In the genomic region with DNA sequence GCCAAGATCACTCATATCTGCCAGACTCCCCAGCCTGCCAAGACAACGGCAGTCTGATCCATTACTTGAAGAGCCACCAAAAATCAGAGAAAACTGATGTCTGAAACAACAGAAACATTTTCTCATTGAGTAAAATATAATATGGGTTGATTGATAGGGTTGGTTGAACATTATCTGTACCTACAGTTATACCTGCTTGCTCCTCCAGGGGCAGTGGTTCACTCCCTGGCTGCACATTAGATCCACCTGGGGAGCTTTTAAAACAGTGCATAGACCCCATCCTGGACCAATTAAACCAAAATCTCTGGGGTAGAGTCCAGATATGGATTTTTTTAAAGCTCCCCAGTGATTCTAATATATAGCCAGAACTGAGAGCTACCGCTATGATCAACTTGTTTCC, we compare ENCODE assay signal across 10 cellular contexts. TPM values are rescaled to one million over a fixed set of nuclear protein-coding genes. Genes with fewer than 3 reads are reported as not detected.
A peak's percentile ranks its signal among the peaks of the same experiment; 100 is the strongest.
DNase-seq lines count a peak whose midpoint lies in the region; ATAC-seq, FAIRE-seq and TF ChIP-seq lines count a peak whose summit lies in the region.
"Had no signal": no experiment of that assay in that cellular context is flagged by ENCODE, and none has a peak within 500 bp of the region (broad histone marks: within the 10 kb centered on the region; RNA-seq: fewer than 3 reads in every experiment).

No MANE protein-coding gene starts in this region.

- FAIRE-seq in HepG2 (lab: Jason Lieb, UNC) = no peak

- no peak overlapping the region for H3K4me2 ChIP-seq in HepG2 (ENCODE audit: low read depth, low read length)
- H3K4me2 ChIP-seq in GM23248 (ENCODE audit: unreplicated experiment) = no peak overlapping the region

- no peak overlapping the region for H3K9ac ChIP-seq in HepG2 (ENCODE audit: insufficient read depth, low read depth, low read length)
- no peak overlapping the region for H3K9ac ChIP-seq in GM23248

- H3K79me2 ChIP-seq in HepG2 (ENCODE audit: insufficient read depth, low read length) (no peaks in the 10 kb centered on the region), GM23248 (ENCODE audit: insufficient read depth) (no peaks in the 10 kb centered on the region)

- H3F3A ChIP-seq in GM23248 (ENCODE audit: insufficient read depth) = peaks cover under 1% of the 10 kb centered on the region; the same call in 1 of the 2 replicates

- no peaks in the 10 kb centered on the region for H3K27me3 ChIP-seq in HepG2 (ENCODE audit: control insufficient read depth in 1 of 2, insufficient read depth in 2 of 2, low read length in 2 of 2)
- no peaks in the 10 kb centered on the region for H3K27me3 ChIP-seq in right lobe of liver
- no peaks in the 10 kb centered on the region for H3K27me3 ChIP-seq in GM23248 (replicated peaks; ENCODE audit: insufficient read depth)

- in situ Hi-C loops in HepG2 (cut with HindIII; ENCODE audit: extremely low pct_ligation_motif_present, low pct_unique_long_range_greater_than_20kb) = no loop called here
- in situ Hi-C loops in GM23248 (cut with MboI) = no loop called here

- POLR2A ChIA-PET in HepG2 (lab: Yijun Ruan, JAX) = no interaction called here

- 27% methylated on average over 2 of the region's 2 CpGs for WGBS in HepG2 (ENCODE audit: low lambda C conversion rate)
- WGBS in right lobe of liver (ENCODE audit: insufficient coverage, low coverage, low lambda C conversion rate, missing lambda C conversion rate) = 84% methylated on average over 2 of the region's 2 CpGs
- WGBS in GM23248 (ENCODE audit: low coverage in 1 of 2, low lambda C conversion rate in 2 of 2, missing lambda C conversion rate in 2 of 2), 2 experiments = 53 to 56% methylated on average over 2 of the region's 2 CpGs

- CTCF ChIA-PET in HepG2 (lab: Yijun Ruan, JAX; ENCODE audit: low intra/inter-chr PET ratio, low total read pairs) = no interaction called here

- H3K27ac ChIP-seq in HepG2 (ENCODE audit: extremely low read length, insufficient read depth, low read length) (no peak overlapping the region), right lobe of liver (no peak overlapping the region), GM23248 (no peak overlapping the region)

- no peak for TF ChIP-seq EP300 in HepG2 (IDR thresholded peaks at IDR 0.05; ENCODE audit: low read depth in 2 of 2, low read length in 2 of 2)
- no peak for TF ChIP-seq EP300 in HepG2 (CRISPR knock-in tag; IDR thresholded peaks at IDR 0.05; ENCODE audit: borderline replicate concordance)

- H3K4me1 ChIP-seq in HepG2 (ENCODE audit: insufficient read depth, low read length) = no peaks in the 10 kb centered on the region
- H3K4me1 ChIP-seq in right lobe of liver = no peaks in the 10 kb centered on the region
- peaks cover 6% of the 10 kb centered on the region for H3K4me1 ChIP-seq in GM23248 (ENCODE audit: insufficient read depth)

- H3K36me3 ChIP-seq in HepG2 (replicated peaks in 1 of 2; ENCODE audit: control insufficient read depth in 1 of 2, insufficient read depth in 2 of 2, low read length in 2 of 2) (no peaks in the 10 kb centered on the region), right lobe of liver (no peaks in the 10 kb centered on the region), GM23248 (ENCODE audit: low read depth) (no peaks in the 10 kb centered on the region)

- no peak overlapping the region for H2AFZ ChIP-seq in HepG2 (ENCODE audit: low read length)
- no peak overlapping the region for H2AFZ ChIP-seq in GM23248

- TF ChIP-seq CTCF in HepG2 (CRISPR knock-in tag; IDR thresholded peaks at IDR 0.05) = no peak
- TF ChIP-seq CTCF in right lobe of liver (IDR thresholded peaks at IDR 0.05) = peak in 1 of 4 donors; percentile 13
- TF ChIP-seq CTCF in NB4 (IDR thresholded peaks at IDR 0.05; ENCODE audit: low read depth, low read length) = peak; percentile 21
- peak; percentile 40 for TF ChIP-seq CTCF in fibroblast of the aortic adventitia (IDR thresholded peaks at IDR 0.05; ENCODE audit: insufficient read depth, low read length)

- no peak for TF ChIP-seq POLR2A in HepG2 (IDR thresholded peaks at IDR 0.05; ENCODE audit: insufficient read depth in 1 of 2, low read depth in 2 of 2, low read length in 2 of 2)
- TF ChIP-seq POLR2A in right lobe of liver (IDR thresholded peaks at IDR 0.05) = no peak
- no peak for TF ChIP-seq POLR2A in NB4 (IDR thresholded peaks at IDR 0.05; ENCODE audit: extremely low read depth, insufficient read length)

- DNase-seq in HepG2 (ENCODE audit: low spot score) = no peak
- DNase-seq in right lobe of liver = no peak
- no peak for DNase-seq in NB4 (ENCODE audit: low read depth)
- DNase-seq in fibroblast of the aortic adventitia (ENCODE audit: low read depth) = no peak
- DNase-seq in GM23248 = no peak
- no peak for DNase-seq in NCI-H345 treated with DMSO at 0.1 percent for 48 hours (lab: John Stamatoyannopoulos, UW; ENCODE audit: unreplicated experiment)
- DNase-seq: activated gamma-delta T cell, immature natural killer cell had no signal

- ATAC-seq in HepG2 = peak; percentile 83
- no peak for ATAC-seq in right lobe of liver
- no peak for ATAC-seq in GM21528 (IDR thresholded peaks at IDR 0.05; ENCODE audit: low FRiP score, unreplicated experiment)
- ATAC-seq in GM21381 (IDR thresholded peaks at IDR 0.05; ENCODE audit: unreplicated experiment) = no peak

- H3K4me3 ChIP-seq in HepG2 (replicated peaks in 1 of 3; ENCODE audit: insufficient read depth in 1 of 3, low read depth in 2 of 3, low read length in 3 of 3) (no peak overlapping the region), right lobe of liver (no peak overlapping the region), NB4 (ENCODE audit: low read depth, low read length) (no peak overlapping the region), fibroblast of the aortic adventitia (ENCODE audit: low read depth, low read length) (no peak overlapping the region), GM23248 (no peak overlapping the region)

- BruUV-seq in HepG2 (replicated peaks; lab: Mats Ljungman, UMichigan) = no TSS peak

- H3K9me2 ChIP-seq in GM23248 (ENCODE audit: insufficient read depth) = no peaks in the 10 kb centered on the region

- TF ChIP-seq RAD21 in HepG2 (CRISPR knock-in tag; IDR thresholded peaks at IDR 0.05) = no peak

- H3K9me3 ChIP-seq in HepG2 (ENCODE audit: low read length) (no peaks in the 10 kb centered on the region), right lobe of liver (no peaks in the 10 kb centered on the region), GM23248 (ENCODE audit: low read depth) (no peaks in the 10 kb centered on the region)

- intact Hi-C loops in HepG2 (cut with micrococcal nuclease; ENCODE audit: unreplicated experiment) = no loop called here
- intact Hi-C loops in right lobe of liver (cut with DNase I) = no loop called here

- H4K20me1 ChIP-seq in HepG2 (ENCODE audit: insufficient read depth, low read length) (no peaks in the 10 kb centered on the region), GM23248 (ENCODE audit: insufficient read depth) (no peaks in the 10 kb centered on the region)

TF ChIP-seq in HepG2, 621 proteins besides CTCF, POLR2A, EP300 and RAD21 (continues in another document):
- no peak for TF ChIP-seq RARG (CRISPR knock-in tag; IDR thresholded peaks at IDR 0.05; ENCODE audit: low read depth)
- TF ChIP-seq CENPX (CRISPR knock-in tag; IDR thresholded peaks at IDR 0.05) = no peak
- TF ChIP-seq, protein P1, sequence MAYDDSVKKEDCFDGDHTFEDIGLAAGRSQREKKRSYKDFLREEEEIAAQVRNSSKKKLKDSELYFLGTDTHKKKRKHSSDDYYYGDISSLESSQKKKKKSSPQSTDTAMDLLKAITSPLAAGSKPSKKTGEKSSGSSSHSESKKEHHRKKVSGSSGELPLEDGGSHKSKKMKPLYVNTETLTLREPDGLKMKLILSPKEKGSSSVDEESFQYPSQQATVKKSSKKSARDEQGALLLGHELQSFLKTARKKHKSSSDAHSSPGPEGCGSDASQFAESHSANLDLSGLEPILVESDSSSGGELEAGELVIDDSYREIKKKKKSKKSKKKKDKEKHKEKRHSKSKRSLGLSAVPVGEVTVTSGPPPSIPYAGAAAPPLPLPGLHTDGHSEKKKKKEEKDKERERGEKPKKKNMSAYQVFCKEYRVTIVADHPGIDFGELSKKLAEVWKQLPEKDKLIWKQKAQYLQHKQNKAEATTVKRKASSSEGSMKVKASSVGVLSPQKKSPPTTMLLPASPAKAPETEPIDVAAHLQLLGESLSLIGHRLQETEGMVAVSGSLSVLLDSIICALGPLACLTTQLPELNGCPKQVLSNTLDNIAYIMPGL (CRISPR knock-in tag; IDR thresholded peaks at IDR 0.05; ENCODE audit: borderline replicate concordance in 1 of 2, low read depth in 1 of 2) = no peak
- no peak for TF ChIP-seq SRY (CRISPR knock-in tag; IDR thresholded peaks at IDR 0.05)
- no peak for TF ChIP-seq ZNF180 (CRISPR knock-in tag; IDR thresholded peaks at IDR 0.05; ENCODE audit: borderline replicate concordance, low read depth)
- no peak for TF ChIP-seq RBM22 (optimal IDR thresholded peaks at IDR 0.05; ENCODE audit: low read length)

RNA-seq across cellular contexts. Expression of gene SLC14A2, which starts 43.6 kb away (rescaled TPM):
- total RNA-seq in HepG2 (2016; rRNA removed; fragmentation: Illumina TruSeq; extraction: Trizol) = not detected in 2 replicates
- not detected in 2 replicates for total RNA-seq in HepG2 (2016; cell fraction: cytosol; rRNA removed; fragmentation: Illumina TruSeq; extraction: Trizol; ENCODE audit: low read depth)
- not detected in 2 replicates for total RNA-seq in HepG2 (2016; cell fraction: insoluble cytoplasmic fraction; rRNA removed; fragmentation: Illumina TruSeq; extraction: Trizol)
- total RNA-seq in HepG2 (2016; cell fraction: membrane; rRNA removed; fragmentation: Illumina TruSeq; extraction: Trizol) = not detected in 2 replicates
- total RNA-seq in HepG2 (2016; cell fraction: nucleus; rRNA removed; fragmentation: Illumina TruSeq; extraction: Trizol) = not detected in 2 replicates
- not detected in 2 replicates for polyA plus RNA-seq in HepG2 (2011; rRNA removed)
- polyA plus RNA-seq in HepG2 (2011; cell fraction: cytosol; rRNA removed) = 0.01 TPM in 1 of 2 replicates, not detected in the other
- polyA plus RNA-seq in HepG2 (2011; cell fraction: nucleus; rRNA removed) = not detected in 2 replicates
- not detected in 2 replicates for polyA plus RNA-seq in HepG2 (2012)
- not detected in 2 replicates for polyA plus RNA-seq in HepG2 (2016; cell fraction: cytosol; fragmentation: Illumina TruSeq; extraction: Trizol; ENCODE audit: low read depth)
- polyA plus RNA-seq in HepG2 (2016; cell fraction: insoluble cytoplasmic fraction; fragmentation: Illumina TruSeq; extraction: Trizol; ENCODE audit: low read depth) = not detected in 2 replicates
- polyA plus RNA-seq in HepG2 (2016; cell fraction: membrane; fragmentation: Illumina TruSeq; extraction: Trizol; ENCODE audit: low read depth) = not detected in 2 replicates
- not detected in 2 replicates for polyA plus RNA-seq in HepG2 (2016; cell fraction: nucleus; fragmentation: Illumina TruSeq; extraction: Trizol; ENCODE audit: insufficient read depth, low read depth)
- 0.14 TPM in 1 of 2 replicates, not detected in the other for polyA minus RNA-seq in HepG2 (2011; rRNA and poly(A)+ RNA removed; ENCODE audit: low replicate concordance)
- not detected in 2 replicates for polyA minus RNA-seq in HepG2 (2011; cell fraction: cytosol; rRNA and poly(A)+ RNA removed)
- not detected in 2 replicates for polyA minus RNA-seq in HepG2 (2011; cell fraction: nucleus; rRNA and poly(A)+ RNA removed)
- total RNA-seq in right lobe of liver = under 1 TPM in 3 of 6 experiments, not detected in 3; 0.04 to 0.10 (median 0.07) TPM
- total RNA-seq in fibroblast of the aortic adventitia (ENCODE audit: low replicate concordance) = 0.16 TPM in 1 of 2 replicates, not detected in the other
- total RNA-seq in GM23248 (2014; rRNA removed; shearing (Covaris generic)) = 0.13 and 0.43 TPM in 2 replicates
- polyA plus RNA-seq in GM23248 (2016; fragmentation: Nextera tagmentation; extraction: Ambion mirVana) = 0.18 TPM in 1 of 2 replicates, not detected in the other
